Comparison of ENCODE assay signal across 8 cellular contexts in the genomic region with DNA sequence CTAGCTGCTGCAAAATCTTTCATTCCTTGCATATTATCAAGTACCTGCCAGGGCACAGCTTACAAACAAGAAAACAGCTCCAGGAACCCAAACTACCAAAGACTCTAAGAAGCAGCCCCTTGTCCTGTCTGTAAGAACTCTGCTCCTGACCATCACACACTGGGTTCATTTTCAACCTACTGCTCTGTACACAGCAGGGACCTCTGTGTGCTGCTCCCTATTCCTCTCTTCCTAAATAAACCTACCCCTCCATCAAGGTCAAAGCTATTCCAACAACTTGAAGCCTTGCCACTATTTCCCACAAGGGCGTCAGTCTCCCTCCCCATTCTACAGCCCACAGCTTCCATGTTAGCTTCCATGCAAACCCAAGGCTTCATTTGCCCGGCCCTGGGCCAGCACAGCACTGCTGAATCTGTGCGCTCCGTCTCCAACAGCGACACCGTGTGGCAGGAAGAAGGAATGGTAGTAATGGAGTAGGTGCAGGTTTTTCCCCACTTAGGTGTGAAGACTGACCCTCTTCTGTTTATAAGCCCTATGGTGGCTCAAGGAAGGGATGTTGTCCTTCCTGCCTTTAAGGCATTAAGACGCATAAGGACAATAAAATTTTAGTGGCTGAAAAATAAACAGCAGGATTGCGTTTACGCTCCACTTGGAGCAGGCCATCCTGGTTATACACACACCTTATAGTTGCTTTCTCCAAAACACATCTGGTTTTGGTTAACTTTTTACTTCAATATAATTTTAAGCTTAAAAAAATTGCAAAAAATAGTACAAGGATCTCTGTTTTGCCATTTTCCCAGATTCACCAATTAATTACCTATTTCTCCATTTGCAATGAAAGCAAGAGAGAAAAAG.
DNase-seq lines count a peak whose midpoint lies in the region; TF ChIP-seq lines count a peak whose summit lies in the region.

No MANE protein-coding gene starts in this region.

- H4K20me1 ChIP-seq in SK-N-SH (ENCODE audit: insufficient read depth), result no peaks in the 10 kb centered on the region

- H3K27me3 ChIP-seq in SK-N-SH (ENCODE audit: insufficient read depth) (no peaks in the 10 kb centered on the region; the same call in 1 of the 2 replicates), endodermal cell (ENCODE audit: control insufficient read depth, insufficient read depth, low read length, poor library complexity, severe bottlenecking) (no peaks in the 10 kb centered on the region), mesendoderm (ENCODE audit: insufficient read depth, low read length, poor library complexity) (no peaks in the 10 kb centered on the region), uterus (no peaks in the 10 kb centered on the region)

- H3K56ac ChIP-seq in mesendoderm (ENCODE audit: low read length), result no peak overlapping the region

- no peaks in the 10 kb centered on the region for H3K79me1 ChIP-seq in mesendoderm (ENCODE audit: low read length)

- no peak overlapping the region for H3K27ac ChIP-seq in 22Rv1
- H3K27ac ChIP-seq in SK-N-SH (ENCODE audit: low read depth in 2 of 2, low read length in 1 of 2), result no peak overlapping the region
- H3K27ac ChIP-seq in endodermal cell (ENCODE audit: low read depth, low read length), result no peak overlapping the region
- no peak overlapping the region for H3K27ac ChIP-seq in mesendoderm (ENCODE audit: low read depth, low read length)
- no peak overlapping the region for H3K27ac ChIP-seq in uterus

- TF ChIP-seq EP300 in Ishikawa (IDR thresholded peaks at IDR 0.05; ENCODE audit: borderline replicate concordance) (no peak), SK-N-SH (IDR thresholded peaks at IDR 0.05; ENCODE audit: borderline replicate concordance in 1 of 2, low read depth in 1 of 2, low read length in 1 of 2) (no peak)

- peaks cover 37% of the 10 kb centered on the region for H3K27me3 Mint-ChIP-seq in endodermal cell (ENCODE audit: insufficient read depth)

- H3K4me1 ChIP-seq in SK-N-SH (ENCODE audit: control insufficient read depth in 1 of 2, insufficient read depth in 2 of 2, low read depth in 1 of 2, low read length in 1 of 2) (no peaks in the 10 kb centered on the region), endodermal cell (ENCODE audit: control insufficient read depth, insufficient read depth, low read length) (no peaks in the 10 kb centered on the region), mesendoderm (ENCODE audit: control insufficient read depth, low read depth, low read length) (no peaks in the 10 kb centered on the region), uterus (no peaks in the 10 kb centered on the region)

- no peaks in the 10 kb centered on the region for H3K9me2 ChIP-seq in SK-N-SH

- no peak overlapping the region for H4K8ac ChIP-seq in mesendoderm (ENCODE audit: low read depth, low read length)

- no peaks in the 10 kb centered on the region for H3K36me3 Mint-ChIP-seq in endodermal cell (ENCODE audit: low read depth)

- H3K4me3 Mint-ChIP-seq in endodermal cell, result no peak overlapping the region

- H4K5ac ChIP-seq in mesendoderm (ENCODE audit: low read length), result no peak overlapping the region

- DNase-seq in GF-D8 (lab: John Stamatoyannopoulos, UW) (peak; percentile 20), SK-N-SH (peak; percentile 44), endodermal cell (peak; percentile 91), mesendoderm (peak; percentile 86), uterus (peak in 1 of 2 donors; percentile 38), amniotic stem cell (lab: John Stamatoyannopoulos, UW) (no peak)

- H3K4ac ChIP-seq in mesendoderm (ENCODE audit: low read depth, low read length), result no peak overlapping the region

- H2AK5ac ChIP-seq in mesendoderm (ENCODE audit: low read length), result no peak overlapping the region

- H3K79me2 ChIP-seq in SK-N-SH (ENCODE audit: insufficient read depth), result no peaks in the 10 kb centered on the region
- no peaks in the 10 kb centered on the region for H3K79me2 ChIP-seq in mesendoderm (ENCODE audit: control insufficient read depth, insufficient read depth, low read length)

- no peak overlapping the region for H2BK5ac ChIP-seq in mesendoderm (ENCODE audit: low read length)

- no peak overlapping the region for H2AFZ ChIP-seq in SK-N-SH (ENCODE audit: low read depth)

- no peak overlapping the region; a peak in 1 of 4 replicates for H3K4me3 ChIP-seq in SK-N-SH (ENCODE audit: low read depth in 2 of 2, low read length in 1 of 2)
- no peak overlapping the region for H3K4me3 ChIP-seq in endodermal cell (ENCODE audit: low read length)
- H3K4me3 ChIP-seq in mesendoderm (ENCODE audit: low read length), result no peak overlapping the region
- no peak overlapping the region for H3K4me3 ChIP-seq in uterus

- H3K23ac ChIP-seq in mesendoderm (ENCODE audit: low read length), result no peak overlapping the region

- POLR2A ChIA-PET in SK-N-SH (lab: Yijun Ruan, JAX), result no interaction called here

- no peaks in the 10 kb centered on the region for H3F3A ChIP-seq in SK-N-SH (replicated peaks; ENCODE audit: insufficient read depth)

- H3K27ac Mint-ChIP-seq in endodermal cell, result no peak overlapping the region

- peaks cover 39% of the 10 kb centered on the region for H3K9me3 Mint-ChIP-seq in endodermal cell

- TF ChIP-seq POLR2A in uterus (IDR thresholded peaks at IDR 0.05), result no peak

- 24% methylated on average over 9 of the region's 9 CpGs for WGBS in SK-N-SH (ENCODE audit: low lambda C conversion rate)
- WGBS in endodermal cell (ENCODE audit: insufficient coverage in 1 of 2, insufficient read length in 1 of 2), 2 experiments, result 0 to 30% methylated on average over 6 to 9 of the region's 9 CpGs
- no CpG with 5 or more reads among the region's 9 CpGs for whole genome bisulfite sequencing in mesendoderm (ENCODE audit: extremely low coverage, insufficient coverage, low lambda C conversion rate)

- no peaks in the 10 kb centered on the region for H3K36me3 ChIP-seq in SK-N-SH (replicated peaks in 1 of 2; ENCODE audit: control insufficient read depth in 1 of 2, insufficient read depth in 2 of 2, low read length in 1 of 2)
- H3K36me3 ChIP-seq in endodermal cell (ENCODE audit: control insufficient read depth, insufficient read depth, low read length), result no peaks in the 10 kb centered on the region
- H3K36me3 ChIP-seq in mesendoderm (ENCODE audit: control insufficient read depth, insufficient read depth, low read length), result no peaks in the 10 kb centered on the region
- H3K36me3 ChIP-seq in uterus, result no peaks in the 10 kb centered on the region

- peak; percentile 58 for TF ChIP-seq RAD21 in Ishikawa (IDR thresholded peaks at IDR 0.05; ENCODE audit: low read depth)
- peak; percentile 54 for TF ChIP-seq RAD21 in SK-N-SH (IDR thresholded peaks at IDR 0.05; ENCODE audit: low read length)

- intact Hi-C loops in uterus (cut with DNase I; ENCODE audit: low total_unique reads), result no loop called here

- TF ChIP-seq CTCF in 22Rv1 (IDR thresholded peaks at IDR 0.05) (peak; percentile 89), SK-N-SH (IDR thresholded peaks at IDR 0.05) (peak; percentile 68), endodermal cell (conservative IDR thresholded peaks at IDR 0.05) (peak; percentile 95), uterus (IDR thresholded peaks at IDR 0.05) (peak; percentile 46 to 63 (median 57))

- no peak overlapping the region for H3K4me2 ChIP-seq in SK-N-SH
- no peak overlapping the region for H3K4me2 ChIP-seq in mesendoderm (ENCODE audit: low read length)

- no peaks in the 10 kb centered on the region for H3K9me3 ChIP-seq in SK-N-SH
- H3K9me3 ChIP-seq in endodermal cell (ENCODE audit: control insufficient read depth, low read length), result peaks cover 12% of the 10 kb centered on the region
- no peaks in the 10 kb centered on the region for H3K9me3 ChIP-seq in uterus

- no peak overlapping the region for H3K18ac ChIP-seq in mesendoderm (ENCODE audit: low read length)

- H3K9ac ChIP-seq in SK-N-SH, result no peak overlapping the region
- H3K9ac ChIP-seq in endodermal cell (ENCODE audit: extremely low read depth, low read length, poor library complexity, severe bottlenecking), result no peak overlapping the region
- no peak overlapping the region for H3K9ac ChIP-seq in mesendoderm (ENCODE audit: low read length)

- H2BK120ac ChIP-seq in mesendoderm (ENCODE audit: low read depth, low read length), result no peak overlapping the region

- H2BK15ac ChIP-seq in mesendoderm (replicated peaks; ENCODE audit: low read depth), result no peak overlapping the region

- CTCF ChIA-PET in SK-N-SH (lab: Yijun Ruan, JAX), result interaction anchor here (0.7 to 1.5 kb wide), 14 partner anchors 9 to 543 kb away, joined by 3 to 10 read pairs (median 4); no protein-coding TSS in a partner anchor

- H3K4me1 Mint-ChIP-seq in endodermal cell, result peaks cover 1% of the 10 kb centered on the region

TF ChIP-seq in Ishikawa, 13 proteins besides CTCF, POLR2A, EP300 and RAD21 (continues in another document):
- TF ChIP-seq EGR1 (IDR thresholded peaks at IDR 0.05), result no peak
- TF ChIP-seq, protein P1, sequence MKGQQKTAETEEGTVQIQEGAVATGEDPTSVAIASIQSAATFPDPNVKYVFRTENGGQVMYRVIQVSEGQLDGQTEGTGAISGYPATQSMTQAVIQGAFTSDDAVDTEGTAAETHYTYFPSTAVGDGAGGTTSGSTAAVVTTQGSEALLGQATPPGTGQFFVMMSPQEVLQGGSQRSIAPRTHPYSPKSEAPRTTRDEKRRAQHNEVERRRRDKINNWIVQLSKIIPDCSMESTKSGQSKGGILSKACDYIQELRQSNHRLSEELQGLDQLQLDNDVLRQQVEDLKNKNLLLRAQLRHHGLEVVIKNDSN (IDR thresholded peaks at IDR 0.05), result no peak

TF ChIP-seq in SK-N-SH, 30 proteins besides CTCF, POLR2A, EP300 and RAD21:
- TF ChIP-seq TCF12 (IDR thresholded peaks at IDR 0.05) (no peak), FOSL2 (IDR thresholded peaks at IDR 0.05; ENCODE audit: borderline replicate concordance, low read depth) (no peak), MEF2A (IDR thresholded peaks at IDR 0.05; ENCODE audit: borderline replicate concordance, low read depth) (no peak), SMC3 (IDR thresholded peaks at IDR 0.05; ENCODE audit: low read depth, low read length) (peak; percentile 58)
